In the genomic region with DNA sequence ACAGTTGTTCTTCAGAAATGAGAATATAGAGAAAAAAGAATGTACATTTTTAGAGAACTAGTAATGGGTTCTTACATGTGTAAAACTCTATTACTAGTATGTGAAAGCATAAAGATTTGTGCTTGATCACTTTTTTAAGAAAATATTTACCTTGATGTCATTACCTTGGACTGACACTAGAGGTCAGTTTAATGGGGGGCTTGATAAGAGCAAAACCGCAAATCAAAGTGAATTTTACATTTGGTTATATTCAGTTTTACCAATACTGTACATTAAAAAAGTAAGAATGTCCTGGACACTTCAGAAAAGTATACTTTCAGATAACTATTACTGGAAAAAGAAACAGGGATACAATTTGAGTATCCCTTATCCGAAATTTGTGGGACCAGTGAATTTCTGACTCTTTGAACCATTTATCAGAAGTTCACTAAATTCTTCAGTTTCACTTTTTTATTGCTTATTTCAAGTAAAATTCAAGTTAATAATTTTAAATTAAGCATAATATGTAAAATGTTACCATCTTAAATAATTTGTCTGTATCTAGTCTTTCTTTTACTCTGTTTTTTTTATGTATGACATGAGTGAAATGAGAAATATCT, we compare ENCODE assay signal across 10 cellular contexts.
DNase-seq lines count a peak whose midpoint lies in the region; ATAC-seq and TF ChIP-seq lines count a peak whose summit lies in the region.
"Had no signal": no experiment of that assay in that cellular context is flagged by ENCODE, and none has a peak within 500 bp of the region (broad histone marks: within the 10 kb centered on the region; RNA-seq: fewer than 3 reads in every experiment).

No MANE protein-coding gene starts in this region.

- H3K9me3 ChIP-seq in cardiac muscle cell (ENCODE audit: low read depth): no peaks in the 10 kb centered on the region
- H3K9me3 ChIP-seq in testis: no peaks in the 10 kb centered on the region

- TF ChIP-seq POLR2A in testis (IDR thresholded peaks at IDR 0.05): no peak

- TF ChIP-seq CTCF in cardiac muscle cell (IDR thresholded peaks at IDR 0.05; ENCODE audit: low read depth, low read length) (peak; percentile 56), epithelial cell of esophagus (IDR thresholded peaks at IDR 0.05; ENCODE audit: insufficient read depth, low read depth, low read length, missing control alignments) (peak; percentile 58), testis (IDR thresholded peaks at IDR 0.05) (peak in 2 of 3 experiments; percentile 31 to 52)

- ATAC-seq in Right ventricle myocardium inferior: no peak
- ATAC-seq in GM21786 (IDR thresholded peaks at IDR 0.05; ENCODE audit: unreplicated experiment): no peak
- ATAC-seq: activated CD8-positive, alpha-beta memory T cell treated with anti-CD3 and anti-CD28 coated beads, Interleukin-2, amount 10 ng/mL, durations not matched to agents 7 days and 5 days had no signal

- peak; percentile 9 to 25 for DNase-seq in cardiac muscle cell (ENCODE audit: low read depth in 1 of 2, low spot score in 1 of 2)
- no peak for DNase-seq in Right ventricle myocardium inferior (ENCODE audit: missing footprints)
- DNase-seq in NCI-H69 (lab: John Stamatoyannopoulos, UW): peak; percentile 11
- DNase-seq in epithelial cell of esophagus (ENCODE audit: low read depth): peak; percentile 21
- no peak for DNase-seq in testis
- DNase-seq in DMS153 treated with DMSO at 0.1 percent for 48 hours (lab: John Stamatoyannopoulos, UW; ENCODE audit: unreplicated experiment): no peak
- no peak for DNase-seq in NCI-H226
- DNase-seq: activated CD8-positive, alpha-beta memory T cell treated with anti-CD3 and anti-CD28 coated beads, Interleukin-2, amount 10 ng/mL, durations not matched to agents 7 days and 5 days; COR-L47 had no signal

- intact Hi-C loops in Right ventricle myocardium inferior (cut with DNase I): no loop called here
- intact Hi-C loops in testis (cut with DNase I; ENCODE audit: low total_unique reads): no loop called here

- WGBS in testis, 2 donors: 79 to 83% methylated on average over 2 of the region's 2 CpGs

- H3K4me1 ChIP-seq in cardiac muscle cell (ENCODE audit: low read depth): no peaks in the 10 kb centered on the region
- H3K4me1 ChIP-seq in testis: no peaks in the 10 kb centered on the region

- H3K27ac ChIP-seq in cardiac muscle cell (no peak overlapping the region), testis (no peak overlapping the region)

- no peaks in the 10 kb centered on the region for H3K36me3 ChIP-seq in cardiac muscle cell
- H3K36me3 ChIP-seq in testis (ENCODE audit: low read depth, missing control alignments): no peaks in the 10 kb centered on the region

- H3K4me3 ChIP-seq in cardiac muscle cell: no peak overlapping the region
- no peak overlapping the region for H3K4me3 ChIP-seq in epithelial cell of esophagus (ENCODE audit: low read length)
- no peak overlapping the region for H3K4me3 ChIP-seq in testis

- H3K27me3 ChIP-seq in cardiac muscle cell (no peaks in the 10 kb centered on the region), testis (no peaks in the 10 kb centered on the region)

Comparison
In these comparisons a context has a peak if more than half of its experiments do, and no peak if none do; other contexts are left out.
1. DNase-seq: peak in cardiac muscle cell (2 of 2), NCI-H69 (single experiment) and epithelial cell of esophagus (single experiment); none in Right ventricle myocardium inferior (single experiment), testis (single experiment), DMS153 treated with DMSO at 0.1 percent for 48 hours (single experiment) and NCI-H226 (single experiment).
2. Peak in every context shown above with its lines, with median percentiles within 50 percentile points of each other: CTCF ChIP-seq.